20 cellular contexts compared by ENCODE assay signal in the genomic region with DNA sequence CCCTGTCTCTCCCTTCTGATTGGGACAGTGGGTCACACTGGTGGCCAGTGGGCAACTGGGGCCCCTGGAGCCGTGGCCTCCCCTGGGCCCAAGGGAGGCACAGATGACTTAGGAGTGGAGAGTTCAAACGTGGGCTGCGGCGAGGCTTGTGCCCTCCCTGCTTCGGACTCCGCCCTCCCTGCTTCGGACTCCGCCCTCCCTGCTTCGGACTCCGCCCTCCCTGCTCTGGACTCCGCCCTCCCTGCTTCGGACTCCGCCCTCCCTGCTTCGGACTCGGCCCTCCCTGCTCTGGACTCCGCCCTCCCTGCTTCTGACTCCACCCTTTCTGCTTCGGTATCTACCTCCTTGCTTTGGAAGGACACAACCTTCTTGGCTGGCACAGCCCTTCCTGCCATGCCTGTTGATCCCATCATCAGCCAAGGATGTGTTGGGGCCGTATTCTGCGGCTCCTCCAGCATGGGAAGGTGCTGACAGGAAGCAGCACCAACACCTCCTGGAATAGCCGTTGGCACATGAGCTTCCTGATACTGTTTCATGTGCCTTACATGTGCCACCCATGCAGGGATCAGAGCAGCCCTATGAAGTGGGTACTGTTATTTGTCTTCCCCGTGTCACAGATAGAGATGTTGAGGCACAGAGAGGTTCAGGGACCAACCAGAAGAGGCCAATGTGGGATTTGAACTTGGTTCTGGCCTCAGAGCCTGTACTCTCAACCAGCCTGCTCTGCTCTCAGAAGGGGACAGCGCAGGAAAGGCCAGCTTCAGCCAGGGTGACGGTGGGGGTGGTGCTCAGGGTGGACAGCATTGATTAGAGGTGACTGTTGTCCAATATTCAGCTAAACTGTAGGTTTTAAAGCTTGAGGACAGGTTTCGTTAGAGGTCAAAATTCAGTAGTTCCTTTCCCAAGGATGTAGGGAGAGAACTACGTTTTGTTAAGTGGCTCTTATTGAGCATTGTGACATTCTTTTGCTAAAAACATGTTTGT.
DNase-seq lines count a peak whose midpoint lies in the region; ATAC-seq and TF ChIP-seq lines count a peak whose summit lies in the region.
"Had no signal": no experiment of that assay in that cellular context is flagged by ENCODE, and none has a peak within 500 bp of the region (broad histone marks: within the 10 kb centered on the region; RNA-seq: fewer than 3 reads in every experiment).

No MANE protein-coding gene starts in this region.

- H3K36me3 Mint-ChIP-seq in activated T-cell treated with anti-CD3 and anti-CD28 coated beads, Interleukin-2, amount 50 U/mL, for 72 hours (ENCODE audit: insufficient read depth in 2 of 2), result peaks cover 0 to 2% of the 10 kb centered on the region in 2 donors
- H3K36me3 Mint-ChIP-seq in chondrocyte (ENCODE audit: low read depth), result peaks cover 4% of the 10 kb centered on the region
- H3K36me3 Mint-ChIP-seq in T-helper 2 cell treated with Interferon-gamma antibody and Interleukin-4, amounts not matched to agents 5 μg/mL and 100 μg/mL, for 36 hours (ENCODE audit: low read depth), result no peaks in the 10 kb centered on the region

- no peak for ATAC-seq in activated T-cell treated with anti-CD3 and anti-CD28 coated beads, Interleukin-2, amount 50 U/mL, for 72 hours (replicated peaks in 1 of 2)
- no peak for ATAC-seq in esophagus mucosa
- ATAC-seq: A549; activated CD8-positive, alpha-beta T cell treated with anti-CD3 and anti-CD28 coated beads, Interleukin-2, amount 10 ng/mL, durations not matched to agents 7 days and 5 days; Panc1 had no signal

- TF ChIP-seq CTCF in chondrocyte (IDR thresholded peaks at IDR 0.05) (no peak), suprapubic skin (IDR thresholded peaks at IDR 0.05) (no peak), esophagus squamous epithelium (IDR thresholded peaks at IDR 0.05) (no peak)

- TF ChIP-seq POLR2A in suprapubic skin (IDR thresholded peaks at IDR 0.05) (no peak), esophagus squamous epithelium (IDR thresholded peaks at IDR 0.05) (no peak)

- H3K4me1 ChIP-seq in suprapubic skin (no peaks in the 10 kb centered on the region), esophagus squamous epithelium (peaks cover 0 to 27% (median 14%) of the 10 kb centered on the region in 3 donors)

- TF ChIP-seq EP300 in suprapubic skin (IDR thresholded peaks at IDR 0.05), result no peak

- no peaks in the 10 kb centered on the region for H3K27me3 Mint-ChIP-seq in activated T-cell treated with anti-CD3 and anti-CD28 coated beads, Interleukin-2, amount 50 U/mL, for 72 hours (ENCODE audit: low read depth)
- no peaks in the 10 kb centered on the region for H3K27me3 Mint-ChIP-seq in chondrocyte (ENCODE audit: low read depth)
- H3K27me3 Mint-ChIP-seq in T-helper 2 cell treated with Interferon-gamma antibody and Interleukin-4, amounts not matched to agents 5 μg/mL and 100 μg/mL, for 36 hours (ENCODE audit: low read depth), result no peaks in the 10 kb centered on the region

- no peak overlapping the region for H3K4me3 Mint-ChIP-seq in activated T-cell treated with anti-CD3 and anti-CD28 coated beads, Interleukin-2, amount 50 U/mL, for 72 hours
- H3K4me3 Mint-ChIP-seq in chondrocyte (ENCODE audit: unreplicated experiment), result no peak overlapping the region
- H3K4me3 Mint-ChIP-seq in T-helper 2 cell treated with Interferon-gamma antibody and Interleukin-4, amounts not matched to agents 5 μg/mL and 100 μg/mL, for 36 hours, result no peak overlapping the region
- H3K4me3 Mint-ChIP-seq: activated CD8-positive, alpha-beta T cell treated with anti-CD3 and anti-CD28 coated beads, Interleukin-2, amount 10 ng/mL, durations not matched to agents 7 days and 5 days had no signal

- no peak overlapping the region for H3K27ac Mint-ChIP-seq in activated T-cell treated with anti-CD3 and anti-CD28 coated beads, Interleukin-2, amount 50 U/mL, for 72 hours
- H3K27ac Mint-ChIP-seq in chondrocyte (ENCODE audit: unreplicated experiment), result no peak overlapping the region
- H3K27ac Mint-ChIP-seq in T-helper 2 cell treated with Interferon-gamma antibody and Interleukin-4, amounts not matched to agents 5 μg/mL and 100 μg/mL, for 36 hours, result no peak overlapping the region
- H3K27ac Mint-ChIP-seq: activated CD8-positive, alpha-beta T cell treated with anti-CD3 and anti-CD28 coated beads, Interleukin-2, amount 10 ng/mL, durations not matched to agents 7 days and 5 days had no signal

- peaks cover 9% of the 10 kb centered on the region for H3K4me1 Mint-ChIP-seq in activated T-cell treated with anti-CD3 and anti-CD28 coated beads, Interleukin-2, amount 50 U/mL, for 72 hours (ENCODE audit: low read depth)
- H3K4me1 Mint-ChIP-seq in chondrocyte (ENCODE audit: low read depth), result peaks cover 26% of the 10 kb centered on the region
- no peaks in the 10 kb centered on the region for H3K4me1 Mint-ChIP-seq in T-helper 2 cell treated with Interferon-gamma antibody and Interleukin-4, amounts not matched to agents 5 μg/mL and 100 μg/mL, for 36 hours (ENCODE audit: low read depth)

- intact Hi-C loops in esophagus squamous epithelium (cut with DNase I), result no loop called here

- peak; percentile 13 for DNase-seq in activated T-cell treated with anti-CD3 and anti-CD28 coated beads, Interleukin-2, amount 50 U/mL, for 1 hour
- no peak for DNase-seq in activated T-cell treated with anti-CD3 and anti-CD28 coated beads, Interleukin-2, amount 50 U/mL, for 72 hours
- DNase-seq in chondrocyte (ENCODE audit: low spot score) (peak; percentile 50), islet precursor cell (peak; percentile 23), suprapubic skin (ENCODE audit: low spot score in 2 of 2) (peak; percentile 44 to 67), esophagus squamous epithelium (lab: John Stamatoyannopoulos, UW) (no peak)
- no peak for DNase-seq in T-helper 2 cell treated with Interferon-gamma antibody and Interleukin-4, amounts not matched to agents 5 μg/mL and 100 μg/mL, for 36 hours (ENCODE audit: low spot score)
- DNase-seq: activated CD8-positive, alpha-beta T cell treated with anti-CD3 and anti-CD28 coated beads, Interleukin-2, amount 10 ng/mL, durations not matched to agents 7 days and 5 days; DMS 273 treated with DMSO at 0.1 percent for 48 hours; effector memory CD4-positive, alpha-beta T cell; hypothalamus; NCI-H1436; NCI-H82 had no signal

- H3K4me3 ChIP-seq in suprapubic skin (no peak overlapping the region), esophagus squamous epithelium (no peak overlapping the region)
- H3K4me3 ChIP-seq: A549; BLaER1 treated with 17β-estradiol and CSF1 and Interleukin-3, amounts not matched to agents 10 nM and 100 nM; ovary; skin epidermis; thoracic aorta had no signal

- no peaks in the 10 kb centered on the region for H3K9me3 ChIP-seq in suprapubic skin
- no peaks in the 10 kb centered on the region for H3K9me3 ChIP-seq in esophagus squamous epithelium
- H3K9me3 ChIP-seq: A549, ovary, thoracic aorta had no signal

- H3K9me3 Mint-ChIP-seq in activated T-cell treated with anti-CD3 and anti-CD28 coated beads, Interleukin-2, amount 50 U/mL, for 72 hours, result no peaks in the 10 kb centered on the region
- no peaks in the 10 kb centered on the region for H3K9me3 Mint-ChIP-seq in chondrocyte (ENCODE audit: low read depth)
- no peaks in the 10 kb centered on the region for H3K9me3 Mint-ChIP-seq in T-helper 2 cell treated with Interferon-gamma antibody and Interleukin-4, amounts not matched to agents 5 μg/mL and 100 μg/mL, for 36 hours

- no peaks in the 10 kb centered on the region for H3K36me3 ChIP-seq in suprapubic skin
- no peaks in the 10 kb centered on the region for H3K36me3 ChIP-seq in esophagus squamous epithelium
- H3K36me3 ChIP-seq: ovary had no signal

- no peak overlapping the region for H3K27ac ChIP-seq in suprapubic skin
- no peak overlapping the region for H3K27ac ChIP-seq in esophagus squamous epithelium
- H3K27ac ChIP-seq: A549; BLaER1 treated with 17β-estradiol and CSF1 and Interleukin-3, amounts not matched to agents 10 nM and 100 nM; ovary; skin epidermis; thoracic aorta had no signal

- H3K27me3 ChIP-seq in suprapubic skin (no peaks in the 10 kb centered on the region), esophagus squamous epithelium (no peaks in the 10 kb centered on the region)
- H3K27me3 ChIP-seq: BLaER1 treated with 17β-estradiol and CSF1 and Interleukin-3, amounts not matched to agents 10 nM and 100 nM; ovary had no signal

- 92% methylated on average over 25 of the region's 25 CpGs for WGBS in suprapubic skin
- WGBS in esophagus squamous epithelium, 2 donors, result 87 to 94% methylated on average over 19 to 20 of the region's 25 CpGs

Comparison
In these comparisons a context has a peak if more than half of its experiments do, and no peak if none do; other contexts are left out.
1. DNase-seq: peak in activated T-cell treated with anti-CD3 and anti-CD28 coated beads, Interleukin-2, amount 50 U/mL, for 1 hour (single experiment), chondrocyte (single experiment), islet precursor cell (single experiment) and suprapubic skin (2 of 2); none in activated T-cell treated with anti-CD3 and anti-CD28 coated beads, Interleukin-2, amount 50 U/mL, for 72 hours (0 of 2), esophagus squamous epithelium (single experiment) and T-helper 2 cell treated with Interferon-gamma antibody and Interleukin-4, amounts not matched to agents 5 μg/mL and 100 μg/mL, for 36 hours (single experiment).